Comparison of ENCODE assay signal across 8 cellular contexts in the genomic region with DNA sequence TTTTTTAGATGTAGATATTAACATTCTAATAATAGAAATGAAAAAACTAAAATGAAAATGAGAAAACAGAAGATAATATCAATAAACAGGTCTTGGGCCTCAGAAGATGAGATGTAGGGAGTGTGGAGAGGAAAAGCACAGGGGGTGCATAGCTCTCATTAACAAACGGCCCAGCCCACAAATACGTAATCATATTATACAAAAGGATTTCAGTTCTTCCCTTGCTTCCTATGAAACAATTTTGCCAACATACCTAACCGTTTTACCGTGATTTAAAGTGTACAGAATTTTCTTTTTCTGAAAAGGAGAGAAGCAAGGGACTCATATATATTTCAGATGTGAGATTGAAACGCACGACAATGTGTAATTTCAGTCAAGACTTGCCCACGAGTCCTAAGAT.
DNase-seq lines count a peak whose midpoint lies in the region; ATAC-seq, FAIRE-seq and TF ChIP-seq lines count a peak whose summit lies in the region.

No MANE protein-coding gene starts in this region.

- peak overlapping the region; percentile 66 for H2AFZ ChIP-seq in astrocyte (ENCODE audit: low read depth, low read length)

- no peaks in the 10 kb centered on the region for H3K79me2 ChIP-seq in astrocyte (ENCODE audit: insufficient read depth, low read length)

- no peak overlapping the region for H3K4me3 Mint-ChIP-seq in astrocyte (ENCODE audit: unreplicated experiment)
- H3K4me3 Mint-ChIP-seq in type B pancreatic cell, result no peak overlapping the region
- H3K4me3 Mint-ChIP-seq in progenitor cell of endocrine pancreas (ENCODE audit: low read depth), result no peak overlapping the region

- no peak for ATAC-seq in HG03039 (IDR thresholded peaks at IDR 0.05; ENCODE audit: unreplicated experiment)

- FAIRE-seq in astrocyte (lab: Jason Lieb, UNC), result no peak

- 66% methylated on average over 7 of the region's 7 CpGs for WGBS in HUES64
- WGBS in mesodermal cell (ENCODE audit: insufficient coverage in 2 of 2), 2 experiments, result 13% methylated on average over 3 of the region's 7 CpGs; no CpG with 5 or more reads in 1 of the 2 experiments

- H3K9ac ChIP-seq in HUES64 (ENCODE audit: low read depth, low read length) (peak overlapping the region; percentile 98), astrocyte (ENCODE audit: low read length) (peak overlapping the region; percentile 90)

- no peaks in the 10 kb centered on the region for H3K36me3 ChIP-seq in HUES64 (ENCODE audit: insufficient read depth, low read length)
- no peaks in the 10 kb centered on the region for H3K36me3 ChIP-seq in astrocyte (ENCODE audit: insufficient read depth, low read length)
- H3K36me3 ChIP-seq in mesodermal cell (ENCODE audit: control insufficient read depth, insufficient read depth, low read length), result no peaks in the 10 kb centered on the region

- TF ChIP-seq CTCF in astrocyte (IDR thresholded peaks at IDR 0.05; ENCODE audit: insufficient read depth, low read depth, low read length) (no peak), type B pancreatic cell (conservative IDR thresholded peaks at IDR 0.05) (no peak), progenitor cell of endocrine pancreas (IDR thresholded peaks at IDR 0.05; ENCODE audit: unreplicated experiment) (no peak)

- H3K9me3 Mint-ChIP-seq in astrocyte (ENCODE audit: unreplicated experiment), result no peaks in the 10 kb centered on the region
- no peaks in the 10 kb centered on the region for H3K9me3 Mint-ChIP-seq in type B pancreatic cell
- no peaks in the 10 kb centered on the region for H3K9me3 Mint-ChIP-seq in progenitor cell of endocrine pancreas (ENCODE audit: low read depth)

- H3K27me3 Mint-ChIP-seq in astrocyte (ENCODE audit: low read depth, unreplicated experiment), result no peaks in the 10 kb centered on the region
- no peaks in the 10 kb centered on the region for H3K27me3 Mint-ChIP-seq in type B pancreatic cell
- H3K27me3 Mint-ChIP-seq in progenitor cell of endocrine pancreas, result no peaks in the 10 kb centered on the region

- H3K4me3 ChIP-seq in HUES64 (ENCODE audit: low read length) (peak overlapping the region; percentile 75), astrocyte (ENCODE audit: insufficient read depth, low read depth, low read length) (peak overlapping the region; percentile 87), mesodermal cell (ENCODE audit: extremely low read depth, insufficient read depth, low read length, poor library complexity, severe bottlenecking) (peak overlapping the region; percentile 53)

- peak; percentile 8 for DNase-seq in GM03348 (ENCODE audit: low spot score)
- no peak for DNase-seq in astrocyte (ENCODE audit: low read depth)
- DNase-seq in type B pancreatic cell (ENCODE audit: extremely low spot score, unreplicated experiment), result no peak
- no peak for DNase-seq in progenitor cell of endocrine pancreas (ENCODE audit: low spot score, unreplicated experiment)
- DNase-seq in dedifferentiated amniotic fluid mesenchymal stem cell (ENCODE audit: extremely low spot score), result no peak

- H3K4me1 Mint-ChIP-seq in astrocyte (ENCODE audit: low read depth, unreplicated experiment) (no peaks in the 10 kb centered on the region), type B pancreatic cell (ENCODE audit: unreplicated experiment) (peaks cover 29% of the 10 kb centered on the region), progenitor cell of endocrine pancreas (ENCODE audit: low read depth) (peaks cover 28% of the 10 kb centered on the region)

- no peaks in the 10 kb centered on the region for H4K20me1 ChIP-seq in astrocyte (ENCODE audit: insufficient read depth, low read length)

- H3K27me3 ChIP-seq in HUES64 (ENCODE audit: insufficient read depth, low read length) (no peaks in the 10 kb centered on the region), astrocyte (ENCODE audit: insufficient read depth, low read length) (no peaks in the 10 kb centered on the region)

- H3K36me3 Mint-ChIP-seq in astrocyte (ENCODE audit: low read depth, unreplicated experiment) (no peaks in the 10 kb centered on the region), type B pancreatic cell (no peaks in the 10 kb centered on the region), progenitor cell of endocrine pancreas (ENCODE audit: insufficient read depth) (no peaks in the 10 kb centered on the region)

- H3K9me3 ChIP-seq in HUES64 (ENCODE audit: insufficient read depth, low read depth, low read length) (no peaks in the 10 kb centered on the region), astrocyte (ENCODE audit: insufficient read depth, low read depth, low read length) (no peaks in the 10 kb centered on the region), mesodermal cell (ENCODE audit: control insufficient read depth, low read length) (no peaks in the 10 kb centered on the region)

- peak overlapping the region; percentile 90 for H3K4me2 ChIP-seq in astrocyte (ENCODE audit: low read length)

- H3K4me1 ChIP-seq in HUES64 (ENCODE audit: insufficient read depth, low read length) (peaks cover 31% of the 10 kb centered on the region), astrocyte (ENCODE audit: insufficient read depth, low read length) (peaks cover 14% of the 10 kb centered on the region), mesodermal cell (ENCODE audit: control insufficient read depth, insufficient read depth, low read length, poor library complexity, severe bottlenecking) (peaks cover 3% of the 10 kb centered on the region)

- H3K27ac Mint-ChIP-seq in astrocyte (ENCODE audit: unreplicated experiment), result no peak overlapping the region
- H3K27ac Mint-ChIP-seq in type B pancreatic cell, result no peak overlapping the region
- H3K27ac Mint-ChIP-seq in progenitor cell of endocrine pancreas, result no peak overlapping the region

- H3K27ac ChIP-seq in HUES64 (ENCODE audit: low read depth, low read length) (peak overlapping the region; percentile 98), astrocyte (ENCODE audit: low read depth, low read length) (peak overlapping the region; percentile 97), mesodermal cell (ENCODE audit: low read depth, low read length, severe bottlenecking) (peak overlapping the region; percentile 100)
